Comparison of ENCODE assay signal across 1 cellular context in genomic region chr17:44981221-44981968, GRCh38.
A peak's percentile ranks its signal among the peaks of the same experiment; 100 is the strongest.
TF ChIP-seq lines count a peak whose summit lies in the region.

No MANE protein-coding gene starts in this region.

TF ChIP-seq in A549, 52 proteins besides CTCF, POLR2A, EP300 and RAD21 (continued from another document):
- TF ChIP-seq FOSL2 (IDR thresholded peaks at IDR 0.05), result peak; percentile 96
- TF ChIP-seq FOSL2 (CRISPR knock-in tag; IDR thresholded peaks at IDR 0.05), result peak; percentile 97
- TF ChIP-seq, protein P1, sequence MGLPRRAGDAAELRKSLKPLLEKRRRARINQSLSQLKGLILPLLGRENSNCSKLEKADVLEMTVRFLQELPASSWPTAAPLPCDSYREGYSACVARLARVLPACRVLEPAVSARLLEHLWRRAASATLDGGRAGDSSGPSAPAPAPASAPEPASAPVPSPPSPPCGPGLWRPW (IDR thresholded peaks at IDR 0.05), result peak; percentile 76; the same call in 1 of the 2 replicates
- no peak for TF ChIP-seq TP53 (CRISPR knock-in tag; IDR thresholded peaks at IDR 0.05)
- no peak for TF ChIP-seq KDM1A (IDR thresholded peaks at IDR 0.05; ENCODE audit: low read depth)
- TF ChIP-seq RARB (CRISPR knock-in tag; IDR thresholded peaks at IDR 0.05), result 0 out of 2 replicates have a peak, but pooled peaks have one; percentile 43
- no peak for TF ChIP-seq ZSCAN20 (CRISPR knock-in tag; IDR thresholded peaks at IDR 0.05)
- TF ChIP-seq CBX2 (IDR thresholded peaks at IDR 0.05; ENCODE audit: borderline replicate concordance, low read depth), result no peak
- TF ChIP-seq, protein P2, sequence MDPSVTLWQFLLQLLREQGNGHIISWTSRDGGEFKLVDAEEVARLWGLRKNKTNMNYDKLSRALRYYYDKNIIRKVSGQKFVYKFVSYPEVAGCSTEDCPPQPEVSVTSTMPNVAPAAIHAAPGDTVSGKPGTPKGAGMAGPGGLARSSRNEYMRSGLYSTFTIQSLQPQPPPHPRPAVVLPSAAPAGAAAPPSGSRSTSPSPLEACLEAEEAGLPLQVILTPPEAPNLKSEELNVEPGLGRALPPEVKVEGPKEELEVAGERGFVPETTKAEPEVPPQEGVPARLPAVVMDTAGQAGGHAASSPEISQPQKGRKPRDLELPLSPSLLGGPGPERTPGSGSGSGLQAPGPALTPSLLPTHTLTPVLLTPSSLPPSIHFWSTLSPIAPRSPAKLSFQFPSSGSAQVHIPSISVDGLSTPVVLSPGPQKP (IDR thresholded peaks at IDR 0.05; ENCODE audit: low read depth, low read length), result no peak
- peak; percentile 69; the same call in 1 of the 3 replicates for TF ChIP-seq BCL3 (IDR thresholded peaks at IDR 0.05)
- no peak for TF ChIP-seq RNF2 (IDR thresholded peaks at IDR 0.05; ENCODE audit: borderline replicate concordance, low read depth)
- no peak for TF ChIP-seq KDM5A (IDR thresholded peaks at IDR 0.05)
- TF ChIP-seq HOXA7 (CRISPR knock-in tag; IDR thresholded peaks at IDR 0.05), result no peak
- no peak for TF ChIP-seq SREBF2 (IDR thresholded peaks at IDR 0.05)
- TF ChIP-seq, protein P3, sequence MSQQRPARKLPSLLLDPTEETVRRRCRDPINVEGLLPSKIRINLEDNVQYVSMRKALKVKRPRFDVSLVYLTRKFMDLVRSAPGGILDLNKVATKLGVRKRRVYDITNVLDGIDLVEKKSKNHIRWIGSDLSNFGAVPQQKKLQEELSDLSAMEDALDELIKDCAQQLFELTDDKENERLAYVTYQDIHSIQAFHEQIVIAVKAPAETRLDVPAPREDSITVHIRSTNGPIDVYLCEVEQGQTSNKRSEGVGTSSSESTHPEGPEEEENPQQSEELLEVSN (IDR thresholded peaks at IDR 0.05; ENCODE audit: borderline replicate concordance, low read depth), result no peak
- no peak for TF ChIP-seq MYC (IDR thresholded peaks at IDR 0.05; ENCODE audit: borderline replicate concordance, low read length)
- no peak for TF ChIP-seq NPAS2 (CRISPR knock-in tag; IDR thresholded peaks at IDR 0.05; ENCODE audit: borderline replicate concordance)
- peak; percentile 90 for TF ChIP-seq JUNB (IDR thresholded peaks at IDR 0.05)
- TF ChIP-seq ZFP36 (IDR thresholded peaks at IDR 0.05; ENCODE audit: borderline replicate concordance, partially characterized antibody), result no peak
- TF ChIP-seq MAFK (IDR thresholded peaks at IDR 0.05; ENCODE audit: partially characterized antibody), result no peak
- TF ChIP-seq, protein P4, sequence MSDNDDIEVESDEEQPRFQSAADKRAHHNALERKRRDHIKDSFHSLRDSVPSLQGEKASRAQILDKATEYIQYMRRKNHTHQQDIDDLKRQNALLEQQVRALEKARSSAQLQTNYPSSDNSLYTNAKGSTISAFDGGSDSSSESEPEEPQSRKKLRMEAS (IDR thresholded peaks at IDR 0.05), result peak; percentile 60; the same call in 1 of the 2 replicates
- no peak for TF ChIP-seq HDAC2 (IDR thresholded peaks at IDR 0.05)
- TF ChIP-seq NFE2L2 (conservative IDR thresholded peaks at IDR 0.05; ENCODE audit: low read length), result no peak
- TF ChIP-seq POLR2AphosphoS2 (conservative IDR thresholded peaks at IDR 0.05; ENCODE audit: low read length), result no peak
- peak; percentile 95 to 98 for TF ChIP-seq CEBPB (IDR thresholded peaks at IDR 0.05)
- no peak for TF ChIP-seq REST (IDR thresholded peaks at IDR 0.05)
- no peak for TF ChIP-seq BHLHE40 (IDR thresholded peaks at IDR 0.05; ENCODE audit: low read depth, low read length)
- TF ChIP-seq FOXS1 (CRISPR knock-in tag; IDR thresholded peaks at IDR 0.05), result no peak
- TF ChIP-seq CHD2 (IDR thresholded peaks at IDR 0.05; ENCODE audit: low read length, partially characterized antibody), result no peak
- TF ChIP-seq, protein P5, sequence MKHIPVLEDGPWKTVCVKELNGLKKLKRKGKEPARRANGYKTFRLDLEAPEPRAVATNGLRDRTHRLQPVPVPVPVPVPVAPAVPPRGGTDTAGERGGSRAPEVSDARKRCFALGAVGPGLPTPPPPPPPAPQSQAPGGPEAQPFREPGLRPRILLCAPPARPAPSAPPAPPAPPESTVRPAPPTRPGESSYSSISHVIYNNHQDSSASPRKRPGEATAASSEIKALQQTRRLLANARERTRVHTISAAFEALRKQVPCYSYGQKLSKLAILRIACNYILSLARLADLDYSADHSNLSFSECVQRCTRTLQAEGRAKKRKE (CRISPR knock-in tag; IDR thresholded peaks at IDR 0.05; ENCODE audit: low read depth), result no peak
- peak; percentile 77 for TF ChIP-seq GATA3 (IDR thresholded peaks at IDR 0.05; ENCODE audit: borderline replicate concordance)
- no peak for TF ChIP-seq HEYL (CRISPR knock-in tag; IDR thresholded peaks at IDR 0.05)
- no peak for TF ChIP-seq ZC3H11A (IDR thresholded peaks at IDR 0.05)
- no peak for TF ChIP-seq SMC3 (IDR thresholded peaks at IDR 0.05)
